Comparison of ENCODE assay signal across 13 cellular contexts in genomic region chr6:109019911-109020310, GRCh38.
"Had no signal": no experiment of that assay in that cellular context is flagged by ENCODE, and none has a peak within 500 bp of the region (broad histone marks: within the 10 kb centered on the region; RNA-seq: fewer than 3 reads in every experiment).

No MANE protein-coding gene starts in this region.

- H3K27ac Mint-ChIP-seq: activated CD8-positive, alpha-beta memory T cell treated with anti-CD3 and anti-CD28 coated beads, Interleukin-2, amount 10 ng/mL, durations not matched to agents 7 days and 5 days; activated naive CD8-positive, alpha-beta T cell treated with anti-CD3 and anti-CD28 coated beads, Interleukin-2, amount 10 ng/mL, durations not matched to agents 7 days and 5 days; activated T-cell treated with anti-CD3 and anti-CD28 coated beads, Interleukin-2, amount 50 U/mL, for 24 hours had no signal

- H3K4me3 Mint-ChIP-seq: activated CD8-positive, alpha-beta memory T cell treated with anti-CD3 and anti-CD28 coated beads, Interleukin-2, amount 10 ng/mL, durations not matched to agents 7 days and 5 days; activated T-cell treated with anti-CD3 and anti-CD28 coated beads, Interleukin-2, amount 50 U/mL, for 24 hours; neural crest cell had no signal

- H3K27me3 Mint-ChIP-seq: activated CD8-positive, alpha-beta memory T cell treated with anti-CD3 and anti-CD28 coated beads, Interleukin-2, amount 10 ng/mL, durations not matched to agents 7 days and 5 days; activated naive CD8-positive, alpha-beta T cell treated with anti-CD3 and anti-CD28 coated beads, Interleukin-2, amount 10 ng/mL, durations not matched to agents 7 days and 5 days; activated T-cell treated with anti-CD3 and anti-CD28 coated beads, Interleukin-2, amount 50 U/mL, for 24 hours had no signal

- H3K4me3 ChIP-seq: pancreas, right atrium auricular region, tibial artery, vagina had no signal

- H3K27me3 ChIP-seq: pancreas, right atrium auricular region, tibial artery, vagina had no signal

- H3K36me3 ChIP-seq: pancreas, right atrium auricular region, tibial artery, vagina had no signal

- H3K9me3 ChIP-seq: pancreas, right atrium auricular region, tibial artery, vagina had no signal

- H3K9me3 Mint-ChIP-seq: activated naive CD8-positive, alpha-beta T cell treated with anti-CD3 and anti-CD28 coated beads, Interleukin-2, amount 10 ng/mL, durations not matched to agents 7 days and 5 days; activated T-cell treated with anti-CD3 and anti-CD28 coated beads, Interleukin-2, amount 50 U/mL, for 24 hours; neural crest cell had no signal

- DNase-seq: activated CD4-positive, alpha-beta T cell treated with anti-CD3 and anti-CD28 coated beads, Interleukin-2, amount 50 U/mL, for 48 hours; activated CD8-positive, alpha-beta memory T cell treated with anti-CD3 and anti-CD28 coated beads, Interleukin-2, amount 10 ng/mL, durations not matched to agents 7 days and 5 days; activated effector memory CD4-positive, alpha-beta T cell treated with anti-CD3 and anti-CD28 coated beads, Interleukin-2, amount 50 U/mL, for 16 hours; activated naive CD8-positive, alpha-beta T cell treated with anti-CD3 and anti-CD28 coated beads, Interleukin-2, amount 10 ng/mL, durations not matched to agents 7 days and 5 days; activated T-cell treated with anti-CD3 and anti-CD28 coated beads, Interleukin-2, amount 50 U/mL, for 24 hours; aorta; left colon; pancreas; small intestine; tibial artery had no signal

- ATAC-seq: activated CD8-positive, alpha-beta memory T cell treated with anti-CD3 and anti-CD28 coated beads, Interleukin-2, amount 10 ng/mL, durations not matched to agents 7 days and 5 days; left colon; pancreas had no signal

- H3K4me1 ChIP-seq: pancreas had no signal

- H3K27ac ChIP-seq: pancreas, right atrium auricular region, tibial artery, vagina had no signal
